29 cellular contexts compared by ENCODE assay signal in genomic region chr5:143751342-143751741, GRCh38.
"Had no signal": no experiment of that assay in that cellular context is flagged by ENCODE, and none has a peak within 500 bp of the region (broad histone marks: within the 10 kb centered on the region; RNA-seq: fewer than 3 reads in every experiment).

No MANE protein-coding gene starts in this region.

- H3K4me3 Mint-ChIP-seq: natural killer cell; nephron; neural progenitor cell; stimulated activated effector memory CD8-positive, alpha-beta T cell treated with anti-CD3 and anti-CD28 coated beads, Interleukin-12 subunit alpha, Interleukin-12 subunit beta, amount 100 ng/mL, for 72 hours; stimulated activated naive CD8-positive, alpha-beta T cell treated with anti-CD3 and anti-CD28 coated beads, Interleukin-15, amount 100 ng/mL, for 72 hours; type B pancreatic cell had no signal

- H3K27me3 Mint-ChIP-seq: type B pancreatic cell had no signal

- H3K4me1 Mint-ChIP-seq: natural killer cell; neural progenitor cell; stimulated activated effector memory CD8-positive, alpha-beta T cell treated with anti-CD3 and anti-CD28 coated beads, Interleukin-12 subunit alpha, Interleukin-12 subunit beta, amount 100 ng/mL, for 72 hours; stimulated activated naive CD8-positive, alpha-beta T cell treated with anti-CD3 and anti-CD28 coated beads, Interleukin-15, amount 100 ng/mL, for 72 hours had no signal

- H3K9me3 ChIP-seq: ovary, psoas muscle, right lobe of liver, sigmoid colon, suprapubic skin, testis, tibial artery, transverse colon, upper lobe of right lung, vagina had no signal

- DNase-seq: natural killer cell; occipital lobe; ovary; posterior cingulate gyrus; psoas muscle; right cardiac atrium; right lobe of liver; sigmoid colon; small intestine; stimulated activated CD4-positive, alpha-beta T cell treated with anti-CD3 and anti-CD28 coated beads, Interleukin-15, amount 100 ng/mL, for 24 hours; stimulated activated CD4-positive, alpha-beta T cell treated with anti-CD3 and anti-CD28 coated beads, Interleukin-2, amount 100 ng/mL, for 24 hours; stimulated activated CD4-positive, alpha-beta T cell treated with anti-CD3 and anti-CD28 coated beads, Interleukin-2, amount 100 ng/mL, for 48 hours; stimulated activated CD4-positive, alpha-beta T cell treated with anti-CD3 and anti-CD28 coated beads, Interleukin-4, amount 100 ng/mL, for 24 hours; stimulated activated naive CD4-positive, alpha-beta T cell; stimulated activated naive CD8-positive, alpha-beta T cell treated with anti-CD3 and anti-CD28 coated beads, Interleukin-15, amount 100 ng/mL, for 72 hours; stimulated activated naive CD8-positive, alpha-beta T cell treated with anti-CD3 and anti-CD28 coated beads, Interleukin-15, Interleukin-2, amounts not matched to agents 100 U/mL and 50 U/mL, for 24 hours; substantia nigra; testis; tibial artery; transverse colon; upper lobe of right lung had no signal

- H3K36me3 Mint-ChIP-seq: natural killer cell; neural progenitor cell; stimulated activated effector memory CD8-positive, alpha-beta T cell treated with anti-CD3 and anti-CD28 coated beads, Interleukin-12 subunit alpha, Interleukin-12 subunit beta, amount 100 ng/mL, for 72 hours; type B pancreatic cell had no signal

- H3K36me3 ChIP-seq: neural progenitor cell, ovary, right lobe of liver, sigmoid colon, suprapubic skin, tibial artery, transverse colon, upper lobe of right lung, vagina had no signal

- H3K27ac Mint-ChIP-seq: natural killer cell; nephron; neural progenitor cell; progenitor cell of endocrine pancreas; stimulated activated effector memory CD8-positive, alpha-beta T cell treated with anti-CD3 and anti-CD28 coated beads, Interleukin-12 subunit alpha, Interleukin-12 subunit beta, amount 100 ng/mL, for 72 hours; stimulated activated naive CD8-positive, alpha-beta T cell treated with anti-CD3 and anti-CD28 coated beads, Interleukin-15, amount 100 ng/mL, for 72 hours; type B pancreatic cell had no signal

- ATAC-seq: natural killer cell; psoas muscle; stimulated activated effector memory CD8-positive, alpha-beta T cell treated with anti-CD3 and anti-CD28 coated beads, Interleukin-12 subunit alpha, Interleukin-12 subunit beta, amount 100 ng/mL, for 72 hours; stimulated activated naive CD8-positive, alpha-beta T cell treated with anti-CD3 and anti-CD28 coated beads, Interleukin-15, amount 100 ng/mL, for 72 hours; stimulated activated naive CD8-positive, alpha-beta T cell treated with anti-CD3 and anti-CD28 coated beads, Interleukin-15, Interleukin-2, amounts not matched to agents 100 U/mL and 50 U/mL, for 24 hours had no signal

- H3K27ac ChIP-seq: neural progenitor cell, ovary, parathyroid adenoma, psoas muscle, right lobe of liver, sigmoid colon, suprapubic skin, testis, tibial artery, transverse colon, upper lobe of right lung, vagina had no signal

- H3K27me3 ChIP-seq: neural progenitor cell, ovary, right lobe of liver, sigmoid colon, suprapubic skin, testis, tibial artery, transverse colon, upper lobe of right lung, vagina had no signal

- H3K4me3 ChIP-seq: neural progenitor cell, ovary, psoas muscle, right lobe of liver, sigmoid colon, suprapubic skin, testis, tibial artery, transverse colon, upper lobe of right lung, vagina had no signal

- H3K4me1 ChIP-seq: neural progenitor cell, parathyroid adenoma, psoas muscle, suprapubic skin, testis, tibial artery, transverse colon, upper lobe of right lung, vagina had no signal

- H3K9me3 Mint-ChIP-seq: natural killer cell; nephron; neural progenitor cell; stimulated activated effector memory CD8-positive, alpha-beta T cell treated with anti-CD3 and anti-CD28 coated beads, Interleukin-12 subunit alpha, Interleukin-12 subunit beta, amount 100 ng/mL, for 72 hours; stimulated activated naive CD8-positive, alpha-beta T cell treated with anti-CD3 and anti-CD28 coated beads, Interleukin-15, amount 100 ng/mL, for 72 hours; type B pancreatic cell had no signal
